Comparison of ENCODE assay signal across 8 cellular contexts in genomic region chr7:122143376-122143750, GRCh38. TPM values are rescaled to one million over a fixed set of nuclear protein-coding genes. Genes with fewer than 3 reads are reported as not detected.
A peak's percentile ranks its signal among the peaks of the same experiment; 100 is the strongest.
DNase-seq lines count a peak whose midpoint lies in the region; ATAC-seq and TF ChIP-seq lines count a peak whose summit lies in the region.

No MANE protein-coding gene starts in this region.

- H3K27ac Mint-ChIP-seq in effector memory CD8-positive, alpha-beta T cell: peak overlapping the region in 1 of 2 donors; percentile 95

- peaks cover 8% of the 10 kb centered on the region for H3K36me3 Mint-ChIP-seq in effector memory CD8-positive, alpha-beta T cell (ENCODE audit: insufficient read depth)

- no peaks in the 10 kb centered on the region for H3K36me3 ChIP-seq in BE2C
- H3K36me3 ChIP-seq in mesodermal cell (ENCODE audit: control insufficient read depth, insufficient read depth, low read length): no peaks in the 10 kb centered on the region
- no peaks in the 10 kb centered on the region for H3K36me3 ChIP-seq in upper lobe of left lung

- peaks cover 12% of the 10 kb centered on the region for H3K27me3 ChIP-seq in BE2C
- H3K27me3 ChIP-seq in upper lobe of left lung: no peaks in the 10 kb centered on the region

- H3K27me3 Mint-ChIP-seq in effector memory CD8-positive, alpha-beta T cell: peaks cover 18 to 28% of the 10 kb centered on the region in 2 donors

- H3K4me1 Mint-ChIP-seq in effector memory CD8-positive, alpha-beta T cell (ENCODE audit: low read depth in 2 of 2): peaks cover 6 to 10% of the 10 kb centered on the region in 2 donors

- H3K4me3 Mint-ChIP-seq in effector memory CD8-positive, alpha-beta T cell: peak overlapping the region; percentile 95 to 96

- no peaks in the 10 kb centered on the region for H3K9me3 Mint-ChIP-seq in effector memory CD8-positive, alpha-beta T cell

- TF ChIP-seq CTCF in BE2C (IDR thresholded peaks at IDR 0.05; ENCODE audit: low read depth, low read length): no peak
- no peak for TF ChIP-seq CTCF in upper lobe of left lung (IDR thresholded peaks at IDR 0.05)

- no peak for TF ChIP-seq POLR2A in upper lobe of left lung (IDR thresholded peaks at IDR 0.05)

- no peak for TF ChIP-seq EP300 in upper lobe of left lung (IDR thresholded peaks at IDR 0.05)

- H3K27ac ChIP-seq in mesodermal cell (ENCODE audit: low read depth, low read length, severe bottlenecking): peak overlapping the region; percentile 94
- peak overlapping the region; percentile 90 to 97 (median 95) for H3K27ac ChIP-seq in upper lobe of left lung

- DNase-seq in BE2C: no peak
- no peak for DNase-seq in effector memory CD8-positive, alpha-beta T cell
- peak; percentile 26 to 81 for DNase-seq in upper lobe of left lung
- DNase-seq in T-helper 9 cell: no peak

- WGBS in mesodermal cell (ENCODE audit: insufficient coverage in 2 of 2), 2 experiments: 0% methylated on average over 7 of the region's 18 CpGs; no CpG with 5 or more reads in 1 of the 2 experiments
- 0 to 3% methylated on average over 15 to 18 of the region's 18 CpGs for WGBS in upper lobe of left lung, 2 donors

- no peaks in the 10 kb centered on the region for H3K9me3 ChIP-seq in BE2C
- H3K9me3 ChIP-seq in mesodermal cell (ENCODE audit: control insufficient read depth, low read length): no peaks in the 10 kb centered on the region
- H3K9me3 ChIP-seq in upper lobe of left lung: no peaks in the 10 kb centered on the region

- ATAC-seq in GM21786 (IDR thresholded peaks at IDR 0.05; ENCODE audit: unreplicated experiment) (peak; percentile 2), SK-N-SH treated with all-trans-retinoic acid at 6 μM for 48 hours (peak; percentile 34), upper lobe of left lung (ENCODE audit: low FRiP score in 2 of 2) (peak; percentile 32 to 51), HG03439 (IDR thresholded peaks at IDR 0.05; ENCODE audit: unreplicated experiment) (no peak)
- peak; percentile 19 for ATAC-seq in effector memory CD8-positive, alpha-beta T cell (replicated peaks)

- no peaks in the 10 kb centered on the region for H3K4me1 ChIP-seq in BE2C
- H3K4me1 ChIP-seq in mesodermal cell (ENCODE audit: control insufficient read depth, insufficient read depth, low read length, poor library complexity, severe bottlenecking): no peaks in the 10 kb centered on the region
- peaks cover 6 to 23% (median 17%) of the 10 kb centered on the region in 4 donors for H3K4me1 ChIP-seq in upper lobe of left lung

- H3K4me3 ChIP-seq in BE2C (ENCODE audit: low read depth, low read length) (peak overlapping the region; percentile 83), mesodermal cell (ENCODE audit: extremely low read depth, insufficient read depth, low read length, poor library complexity, severe bottlenecking) (peak overlapping the region; percentile 67), upper lobe of left lung (peak overlapping the region; percentile 59 to 92 (median 78))

TF ChIP-seq in SK-N-SH treated with all-trans-retinoic acid at 6 μM for 48 hours, 23 proteins besides CTCF, POLR2A, EP300 and RAD21:
- TF ChIP-seq OSR1 (CRISPR knock-in tag; IDR thresholded peaks at IDR 0.05) (no peak), PPARA (CRISPR knock-in tag; IDR thresholded peaks at IDR 0.05; ENCODE audit: borderline replicate concordance) (no peak), ESRRG (CRISPR knock-in tag; IDR thresholded peaks at IDR 0.05) (no peak), TCF4 (CRISPR knock-in tag; IDR thresholded peaks at IDR 0.05; ENCODE audit: borderline replicate concordance) (no peak), POU6F1 (CRISPR knock-in tag; IDR thresholded peaks at IDR 0.05; ENCODE audit: borderline replicate concordance, low read depth) (no peak), ZFP3 (CRISPR knock-in tag; IDR thresholded peaks at IDR 0.05) (no peak), ZNF70 (CRISPR knock-in tag; IDR thresholded peaks at IDR 0.05) (no peak), ARNTL (CRISPR knock-in tag; IDR thresholded peaks at IDR 0.05; ENCODE audit: borderline replicate concordance, low read depth) (no peak), CSDC2 (CRISPR knock-in tag; IDR thresholded peaks at IDR 0.05) (no peak), TOX (CRISPR knock-in tag; IDR thresholded peaks at IDR 0.05; ENCODE audit: borderline replicate concordance) (no peak)
- TF ChIP-seq, protein P1, sequence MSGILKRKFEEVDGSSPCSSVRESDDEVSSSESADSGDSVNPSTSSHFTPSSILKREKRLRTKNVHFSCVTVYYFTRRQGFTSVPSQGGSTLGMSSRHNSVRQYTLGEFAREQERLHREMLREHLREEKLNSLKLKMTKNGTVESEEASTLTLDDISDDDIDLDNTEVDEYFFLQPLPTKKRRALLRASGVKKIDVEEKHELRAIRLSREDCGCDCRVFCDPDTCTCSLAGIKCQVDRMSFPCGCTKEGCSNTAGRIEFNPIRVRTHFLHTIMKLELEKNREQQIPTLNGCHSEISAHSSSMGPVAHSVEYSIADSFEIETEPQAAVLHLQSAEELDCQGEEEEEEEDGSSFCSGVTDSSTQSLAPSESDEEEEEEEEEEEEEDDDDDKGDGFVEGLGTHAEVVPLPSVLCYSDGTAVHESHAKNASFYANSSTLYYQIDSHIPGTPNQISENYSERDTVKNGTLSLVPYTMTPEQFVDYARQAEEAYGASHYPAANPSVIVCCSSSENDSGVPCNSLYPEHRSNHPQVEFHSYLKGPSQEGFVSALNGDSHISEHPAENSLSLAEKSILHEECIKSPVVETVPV (CRISPR knock-in tag; IDR thresholded peaks at IDR 0.05): no peak

RNA-seq across cellular contexts. Expression of gene AASS, which starts 0.7 kb away (rescaled TPM):
- polyA plus RNA-seq in BE2C (2012; ENCODE audit: insufficient read depth, insufficient read length, low read depth): not detected
- 28.2 TPM for polyA plus RNA-seq in mesodermal cell (2013, experiment 1 of 2)
- polyA plus RNA-seq in mesodermal cell (2013, experiment 2 of 2): 27.5 TPM
- 100 to 1,000 TPM in 1 of 6 donors, 10 to 100 TPM in 5; 26.3 to 122 (median 42.8) TPM for total RNA-seq in upper lobe of left lung

Comparison
In these comparisons a context has a peak if more than half of its experiments do, and no peak if none do; other contexts are left out.
1. DNase-seq: peak in upper lobe of left lung (2 of 2); none in BE2C (single experiment), effector memory CD8-positive, alpha-beta T cell (0 of 3) and T-helper 9 cell (single experiment).
2. Peak in every context shown above with its lines, with median percentiles within 50 percentile points of each other: H3K4me3 ChIP-seq.